ENCODE assay signal across 8 cellular contexts in genomic region chr13:110340812-110341444, GRCh38. TPM values are rescaled to one million over a fixed set of nuclear protein-coding genes. Genes with fewer than 3 reads are reported as not detected.
DNase-seq lines count a peak whose midpoint lies in the region; ATAC-seq, FAIRE-seq and TF ChIP-seq lines count a peak whose summit lies in the region.

No MANE protein-coding gene starts in this region.

- H3K27me3 ChIP-seq in SJSA1 (replicated peaks) (no peaks in the 10 kb centered on the region), ascending aorta (no peaks in the 10 kb centered on the region), lower lobe of right lung (ENCODE audit: low read depth) (no peaks in the 10 kb centered on the region)

- TF ChIP-seq CTCF in ascending aorta (IDR thresholded peaks at IDR 0.05): no peak
- no peak for TF ChIP-seq CTCF in lower lobe of right lung (IDR thresholded peaks at IDR 0.05)

- H3K27ac ChIP-seq in SJSA1 (peak overlapping the region; percentile 90), ascending aorta (peak overlapping the region; percentile 95 to 96), lower lobe of right lung (peak overlapping the region; percentile 76)

- FAIRE-seq in urothelium cell line (lab: Jason Lieb, UNC): no peak

- H3K9me3 ChIP-seq in SJSA1 (replicated peaks) (no peaks in the 10 kb centered on the region; the same call in 1 of the 2 replicates), ascending aorta (no peaks in the 10 kb centered on the region), lower lobe of right lung (no peaks in the 10 kb centered on the region)

- no peak overlapping the region for H3K4me3 ChIP-seq in SJSA1
- peak overlapping the region; percentile 17 to 51 for H3K4me3 ChIP-seq in ascending aorta
- H3K4me3 ChIP-seq in lower lobe of right lung: peak overlapping the region; percentile 8

- intact Hi-C loops in ascending aorta (cut with DNase I): loop anchor here (1.0 to 2.0 kb wide), 4 partner anchors 34 to 91 kb away; partner anchors contain the start of genes COL4A1 and COL4A2
- intact Hi-C loops in lower lobe of right lung (cut with DNase I): no loop called here

- H3K4me1 ChIP-seq in SJSA1 (replicated peaks) (peaks cover 65% of the 10 kb centered on the region), ascending aorta (peaks cover 43 to 68% of the 10 kb centered on the region in 2 donors), lower lobe of right lung (peaks cover 73% of the 10 kb centered on the region)

- H3K36me3 ChIP-seq in SJSA1 (peaks cover 22% of the 10 kb centered on the region), ascending aorta (peaks cover 0 to 8% of the 10 kb centered on the region in 2 donors), lower lobe of right lung (no peaks in the 10 kb centered on the region)

- DNase-seq in SJSA1 (ENCODE audit: low read depth in 1 of 2, low spot score in 2 of 2) (peak; percentile 95 to 97), ascending aorta (ENCODE audit: low spot score in 2 of 2) (peak; percentile 85 to 99), lower lobe of right lung (peak; percentile 73), urothelium cell line (ENCODE audit: low spot score) (no peak), NCI-H226 (no peak)
- DNase-seq in stimulated activated CD4-positive, alpha-beta T cell treated with anti-CD3 and anti-CD28 coated beads, TNF-alpha, amount 100 ng/mL, for 48 hours (ENCODE audit: low read depth in 3 of 3): peak; percentile 18 to 62 (median 58)

- peak; percentile 35 for ATAC-seq in GM18870 (IDR thresholded peaks at IDR 0.05; ENCODE audit: unreplicated experiment)
- peak; percentile 65 to 78 for ATAC-seq in lower lobe of right lung
- no peak for ATAC-seq in HG02798 (IDR thresholded peaks at IDR 0.05; ENCODE audit: poor library complexity, unreplicated experiment)

RNA-seq across cellular contexts. Expression of gene COL4A2, which starts 33.8 kb away (rescaled TPM):
- total RNA-seq in SJSA1 (2014; rRNA removed; shearing (Covaris generic)): 677 and 741 TPM in 2 replicates
- total RNA-seq in ascending aorta (1,227 TPM), lower lobe of right lung (185 TPM)

RNA-seq across cellular contexts. Expression of gene COL4A1, which starts 34.0 kb away (rescaled TPM):
- total RNA-seq in SJSA1 (2014; rRNA removed; shearing (Covaris generic)): 489 and 591 TPM in 2 replicates
- total RNA-seq in ascending aorta (756 TPM), lower lobe of right lung (161 TPM)

Comparison
In these comparisons a context has a peak if more than half of its experiments do, and no peak if none do; other contexts are left out.
1. DNase-seq: peak in SJSA1 (2 of 2), ascending aorta (2 of 2), lower lobe of right lung (single experiment) and stimulated activated CD4-positive, alpha-beta T cell treated with anti-CD3 and anti-CD28 coated beads, TNF-alpha, amount 100 ng/mL, for 48 hours (3 of 3); none in urothelium cell line (single experiment) and NCI-H226 (single experiment).
2. Peak in every context shown above with its lines, with median percentiles within 50 percentile points of each other: H3K27ac ChIP-seq.